ENCODE assay signal across 8 cellular contexts in the genomic region with DNA sequence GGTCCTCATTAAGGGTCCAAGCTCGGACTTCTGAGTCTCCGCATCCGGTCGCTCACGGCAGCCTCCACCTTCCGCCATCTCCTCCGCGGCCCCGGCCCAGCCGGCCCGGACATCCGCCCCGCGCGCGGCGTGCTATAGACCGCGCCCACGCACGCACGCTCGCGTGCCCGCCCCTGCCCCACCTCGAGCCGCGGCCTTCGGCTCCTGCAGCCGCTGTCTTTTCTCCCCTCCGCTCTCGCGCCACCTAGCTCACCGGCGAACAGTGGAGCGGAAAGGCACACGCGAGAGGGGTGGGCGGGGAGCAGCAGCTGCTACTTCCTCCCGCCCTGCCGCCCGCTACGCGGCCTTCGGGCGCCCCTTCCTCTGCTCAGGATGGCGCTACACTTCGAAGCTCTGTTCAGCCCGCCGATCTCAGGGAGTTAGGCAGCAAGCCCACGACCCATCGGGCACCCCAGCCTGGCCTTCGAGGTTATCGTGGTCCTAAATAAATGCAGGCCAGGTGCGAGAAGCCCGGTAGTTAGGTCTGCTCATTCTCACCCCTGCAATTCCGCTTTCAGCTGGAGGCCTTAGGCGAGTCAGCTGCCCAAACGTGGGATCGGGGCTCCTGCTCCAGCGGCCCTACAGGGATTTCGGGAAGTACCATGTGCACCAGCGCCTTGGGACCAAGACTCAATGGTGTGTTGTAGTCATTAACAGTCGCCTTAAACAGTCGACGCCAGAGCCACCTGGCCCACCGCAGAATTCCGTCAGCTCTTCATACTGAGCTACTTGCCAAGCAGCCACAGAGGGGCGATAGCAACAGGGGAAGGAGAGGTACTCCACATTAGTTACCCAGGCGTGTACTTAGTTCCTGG. TPM values are rescaled to one million over a fixed set of nuclear protein-coding genes. Genes with fewer than 3 reads are reported as not detected.
A peak's percentile ranks its signal among the peaks of the same experiment; 100 is the strongest.
DNase-seq lines count a peak whose midpoint lies in the region; ATAC-seq and TF ChIP-seq lines count a peak whose summit lies in the region.

A gene with protein sequence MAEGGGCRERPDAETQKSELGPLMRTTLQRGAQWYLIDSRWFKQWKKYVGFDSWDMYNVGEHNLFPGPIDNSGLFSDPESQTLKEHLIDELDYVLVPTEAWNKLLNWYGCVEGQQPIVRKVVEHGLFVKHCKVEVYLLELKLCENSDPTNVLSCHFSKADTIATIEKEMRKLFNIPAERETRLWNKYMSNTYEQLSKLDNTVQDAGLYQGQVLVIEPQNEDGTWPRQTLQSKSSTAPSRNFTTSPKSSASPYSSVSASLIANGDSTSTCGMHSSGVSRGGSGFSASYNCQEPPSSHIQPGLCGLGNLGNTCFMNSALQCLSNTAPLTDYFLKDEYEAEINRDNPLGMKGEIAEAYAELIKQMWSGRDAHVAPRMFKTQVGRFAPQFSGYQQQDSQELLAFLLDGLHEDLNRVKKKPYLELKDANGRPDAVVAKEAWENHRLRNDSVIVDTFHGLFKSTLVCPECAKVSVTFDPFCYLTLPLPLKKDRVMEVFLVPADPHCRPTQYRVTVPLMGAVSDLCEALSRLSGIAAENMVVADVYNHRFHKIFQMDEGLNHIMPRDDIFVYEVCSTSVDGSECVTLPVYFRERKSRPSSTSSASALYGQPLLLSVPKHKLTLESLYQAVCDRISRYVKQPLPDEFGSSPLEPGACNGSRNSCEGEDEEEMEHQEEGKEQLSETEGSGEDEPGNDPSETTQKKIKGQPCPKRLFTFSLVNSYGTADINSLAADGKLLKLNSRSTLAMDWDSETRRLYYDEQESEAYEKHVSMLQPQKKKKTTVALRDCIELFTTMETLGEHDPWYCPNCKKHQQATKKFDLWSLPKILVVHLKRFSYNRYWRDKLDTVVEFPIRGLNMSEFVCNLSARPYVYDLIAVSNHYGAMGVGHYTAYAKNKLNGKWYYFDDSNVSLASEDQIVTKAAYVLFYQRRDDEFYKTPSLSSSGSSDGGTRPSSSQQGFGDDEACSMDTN (minus strand): TSS at position 107 of the 854 bp plus-strand sequence. CDS start 29 bp downstream, at position 78.

- peak within 1 kb of the TSS; percentile 62; the same call in 1 of the 2 replicates for H3K27ac ChIP-seq in SK-N-MC
- peak within 1 kb of the TSS; percentile 91 for H3K27ac ChIP-seq in suprapubic skin

- ATAC-seq in HG02588 (IDR thresholded peaks at IDR 0.05; ENCODE audit: unreplicated experiment): peak; percentile 85

- H3K9ac ChIP-seq in SK-N-MC (ENCODE audit: insufficient read length): peak within 1 kb of the TSS; percentile 78

- H3K4me3 ChIP-seq in SK-N-MC (peak within 1 kb of the TSS; percentile 84), suprapubic skin (peak within 1 kb of the TSS; percentile 88)

- DNase-seq in GM10248 (ENCODE audit: extremely low spot score): peak; percentile 95
- DNase-seq in NCI-H1048 (lab: John Stamatoyannopoulos, UW): peak; percentile 52
- no peak for DNase-seq in SK-N-MC (ENCODE audit: low read depth, low spot score)
- peak; percentile 96 for DNase-seq in activated naive CD4-positive, alpha-beta T cell treated with anti-CD3 and anti-CD28 coated beads, Interleukin-2, amount 10 ng/mL, durations not matched to agents 7 days and 5 days
- DNase-seq in globus pallidus (ENCODE audit: low spot score): peak; percentile 79
- peak; percentile 84 for DNase-seq in occipital lobe (lab: John Stamatoyannopoulos, UW)
- peak; percentile 92 to 94 for DNase-seq in suprapubic skin (ENCODE audit: low spot score in 2 of 2)

- peak; percentile 31 to 53 for TF ChIP-seq POLR2A in suprapubic skin (IDR thresholded peaks at IDR 0.05)

- peaks cover 23% of the 10 kb centered on the region for H3K4me1 ChIP-seq in suprapubic skin

- no peaks in the 10 kb centered on the region for H3K27me3 ChIP-seq in suprapubic skin

- no peaks in the 10 kb centered on the region for H3K9me3 Mint-ChIP-seq in activated naive CD4-positive, alpha-beta T cell treated with anti-CD3 and anti-CD28 coated beads, Interleukin-2, amount 10 ng/mL, durations not matched to agents 7 days and 5 days

- POLR2A ChIA-PET in GM10248 (lab: Yijun Ruan, JAX): interaction anchor here (0.5 to 2.7 kb wide), 19 partner anchors 8 to 1426 kb away, joined by 3 to 26 read pairs (median 5); a partner anchor contains a TSS

- H3K36me3 ChIP-seq in SK-N-MC (ENCODE audit: insufficient read depth, low read length): no peaks in the 10 kb centered on the region; the same call in 1 of the 2 replicates
- peaks cover 10% of the 10 kb centered on the region for H3K36me3 ChIP-seq in suprapubic skin

- H3K4me3 Mint-ChIP-seq in activated naive CD4-positive, alpha-beta T cell treated with anti-CD3 and anti-CD28 coated beads, Interleukin-2, amount 10 ng/mL, durations not matched to agents 7 days and 5 days: peak within 1 kb of the TSS; percentile 98

- peak; percentile 71 for TF ChIP-seq CTCF in GM10248 (IDR thresholded peaks at IDR 0.05; ENCODE audit: control extremely low read depth, extremely low read depth, low read depth, missing control alignments)
- peak in 1 of 2 donors; percentile 19 for TF ChIP-seq CTCF in suprapubic skin (IDR thresholded peaks at IDR 0.05)

- H3K27me3 Mint-ChIP-seq in activated naive CD4-positive, alpha-beta T cell treated with anti-CD3 and anti-CD28 coated beads, Interleukin-2, amount 10 ng/mL, durations not matched to agents 7 days and 5 days: no peaks in the 10 kb centered on the region

- WGBS in suprapubic skin: 7% methylated on average over 6 of the region's 70 CpGs

- peak within 1 kb of the TSS; percentile 100 for H3K27ac Mint-ChIP-seq in activated naive CD4-positive, alpha-beta T cell treated with anti-CD3 and anti-CD28 coated beads, Interleukin-2, amount 10 ng/mL, durations not matched to agents 7 days and 5 days

- H3K4me1 Mint-ChIP-seq in activated naive CD4-positive, alpha-beta T cell treated with anti-CD3 and anti-CD28 coated beads, Interleukin-2, amount 10 ng/mL, durations not matched to agents 7 days and 5 days: peaks cover 51% of the 10 kb centered on the region

- CTCF ChIA-PET in GM10248 (lab: Yijun Ruan, JAX): interaction anchor here (0.7 to 3.0 kb wide), 36 partner anchors 8 to 246 kb away, joined by 3 to 37 read pairs (median 6); a partner anchor contains a TSS
- CTCF ChIA-PET in activated naive CD4-positive, alpha-beta T cell treated with anti-CD3 and anti-CD28 coated beads, Interleukin-2, amount 10 ng/mL, durations not matched to agents 7 days and 5 days (lab: Charles Lee): interaction anchor here (0.8 to 2.9 kb wide), 23 partner anchors 9 to 332 kb away, joined by 3 to 34 read pairs (median 4); a partner anchor contains a TSS

- H3K9me3 ChIP-seq in SK-N-MC (ENCODE audit: low read depth, low read length) (no peaks in the 10 kb centered on the region), suprapubic skin (no peaks in the 10 kb centered on the region)

- peaks cover 19% of the 10 kb centered on the region for H3K36me3 Mint-ChIP-seq in activated naive CD4-positive, alpha-beta T cell treated with anti-CD3 and anti-CD28 coated beads, Interleukin-2, amount 10 ng/mL, durations not matched to agents 7 days and 5 days

- no peak for TF ChIP-seq EP300 in suprapubic skin (IDR thresholded peaks at IDR 0.05)

RNA-seq across cellular contexts. Expression of the gene that starts here (rescaled TPM):
- total RNA-seq in occipital lobe (22.9 TPM), suprapubic skin (10 to 100 TPM; 29.1 to 76.8 (median 35.5) TPM)
